Comparison of ENCODE assay signal across 13 cellular contexts in the genomic region with DNA sequence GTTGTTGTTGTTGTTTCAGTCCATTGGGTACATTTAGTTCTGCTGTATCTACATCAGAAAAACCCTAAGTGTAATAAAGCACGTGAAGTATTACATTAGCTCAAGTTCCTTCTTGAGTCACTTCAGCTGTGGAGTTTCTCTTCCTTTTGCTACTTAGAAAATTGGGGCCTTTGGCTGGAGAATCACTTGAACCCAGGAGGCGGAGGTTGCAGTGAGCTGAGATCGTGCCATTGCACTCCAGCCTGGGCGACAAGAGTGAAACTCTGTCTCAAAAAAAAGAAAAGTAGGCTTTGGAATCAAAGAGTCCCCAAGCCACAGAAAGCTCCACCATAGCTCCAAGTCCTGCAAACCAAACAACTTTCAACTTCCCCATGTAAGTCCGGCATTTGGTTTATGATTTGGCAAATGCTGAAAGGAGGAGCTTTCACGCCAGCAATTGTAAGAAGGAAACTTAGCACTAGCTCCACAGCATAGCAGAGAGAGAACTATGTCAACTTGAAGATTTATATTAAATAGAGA. TPM values are rescaled to one million over a fixed set of nuclear protein-coding genes. Genes with fewer than 3 reads are reported as not detected.
A peak's percentile ranks its signal among the peaks of the same experiment; 100 is the strongest.
DNase-seq lines count a peak whose midpoint lies in the region; ATAC-seq and TF ChIP-seq lines count a peak whose summit lies in the region.
"Had no signal": no experiment of that assay in that cellular context is flagged by ENCODE, and none has a peak within 500 bp of the region (broad histone marks: within the 10 kb centered on the region; RNA-seq: fewer than 3 reads in every experiment).

No MANE protein-coding gene starts in this region.

- ATAC-seq in GM23338 (no peak), left lung (peak; percentile 61), GM21528 (IDR thresholded peaks at IDR 0.05; ENCODE audit: low FRiP score, unreplicated experiment) (no peak)
- ATAC-seq: activated CD8-positive, alpha-beta T cell treated with anti-CD3 and anti-CD28 coated beads for 36 hours; foreskin keratinocyte had no signal

- H3K27ac Mint-ChIP-seq in GM23338 = no peak overlapping the region; the same call in none of the 2 replicates
- H3K27ac Mint-ChIP-seq: activated CD8-positive, alpha-beta T cell treated with anti-CD3 and anti-CD28 coated beads for 36 hours; activated naive CD8-positive, alpha-beta T cell treated with anti-CD3 and anti-CD28 coated beads, Interleukin-2, amount 10 ng/mL, durations not matched to agents 7 days and 5 days had no signal

- no peaks in the 10 kb centered on the region for H3K9me3 ChIP-seq in left lung
- no peaks in the 10 kb centered on the region for H3K9me3 ChIP-seq in thyroid gland
- no peaks in the 10 kb centered on the region for H3K9me3 ChIP-seq in tibial artery

- no peak overlapping the region for H3K27ac ChIP-seq in GM23338 (ENCODE audit: low read depth)
- peak overlapping the region; percentile 61 to 92 for H3K27ac ChIP-seq in left lung
- peak overlapping the region; percentile 83 to 90 (median 84) for H3K27ac ChIP-seq in thyroid gland
- peak overlapping the region in 1 of 2 donors; percentile 17 for H3K27ac ChIP-seq in tibial artery

- H3K4me3 ChIP-seq in GM23338 (no peak overlapping the region), left lung (no peak overlapping the region), thyroid gland (replicated peaks in 1 of 3) (no peak overlapping the region), tibial artery (no peak overlapping the region)

- DNase-seq in GM23338 (ENCODE audit: low spot score) (no peak), NAMALWA (ENCODE audit: low spot score) (peak; percentile 75), left lung (no peak), thyroid gland (no peak), GOT3 (lab: John Stamatoyannopoulos, UW) (no peak), tibial artery (no peak)
- DNase-seq: activated CD8-positive, alpha-beta T cell treated with anti-CD3 and anti-CD28 coated beads for 36 hours; activated naive CD8-positive, alpha-beta T cell treated with anti-CD3 and anti-CD28 coated beads, Interleukin-2, amount 10 ng/mL, durations not matched to agents 7 days and 5 days; cortex of kidney; DMS153; foreskin keratinocyte; NCI-H446 treated with DMSO at 0.1 percent for 48 hours had no signal

- H3K4me1 ChIP-seq in GM23338 (ENCODE audit: insufficient read depth) (peaks cover 16% of the 10 kb centered on the region), left lung (peaks cover 5 to 40% of the 10 kb centered on the region in 2 donors), thyroid gland (peaks cover 27 to 40% of the 10 kb centered on the region in 2 donors), tibial artery (peaks cover 0 to 20% (median 6%) of the 10 kb centered on the region in 4 donors)

- no peaks in the 10 kb centered on the region for H3K79me2 ChIP-seq in GM23338 (replicated peaks; ENCODE audit: insufficient read depth)

- H3K27me3 Mint-ChIP-seq in GM23338 (ENCODE audit: insufficient read depth, low read depth, poor library complexity) = no peaks in the 10 kb centered on the region

- no peaks in the 10 kb centered on the region; the same call in 2 of the 3 replicates for H3K9me3 Mint-ChIP-seq in GM23338
- H3K9me3 Mint-ChIP-seq: activated CD8-positive, alpha-beta T cell treated with anti-CD3 and anti-CD28 coated beads for 36 hours; activated naive CD8-positive, alpha-beta T cell treated with anti-CD3 and anti-CD28 coated beads, Interleukin-2, amount 10 ng/mL, durations not matched to agents 7 days and 5 days had no signal

- no peaks in the 10 kb centered on the region for H4K20me1 ChIP-seq in GM23338 (replicated peaks; ENCODE audit: insufficient read depth)

- H3K36me3 Mint-ChIP-seq in GM23338 (ENCODE audit: low read depth) = no peaks in the 10 kb centered on the region
- H3K36me3 Mint-ChIP-seq: activated naive CD8-positive, alpha-beta T cell treated with anti-CD3 and anti-CD28 coated beads, Interleukin-2, amount 10 ng/mL, durations not matched to agents 7 days and 5 days had no signal

- H3K36me3 ChIP-seq in GM23338 (ENCODE audit: insufficient read depth) = no peaks in the 10 kb centered on the region
- H3K36me3 ChIP-seq in left lung = no peaks in the 10 kb centered on the region
- H3K36me3 ChIP-seq in thyroid gland = no peaks in the 10 kb centered on the region
- H3K36me3 ChIP-seq in tibial artery = no peaks in the 10 kb centered on the region

- intact Hi-C loops in left lung (cut with DNase I) = loop anchor here in 1 of 2 donors (10.0 kb wide), 1 partner anchor 164 kb away; no protein-coding TSS in a partner anchor
- intact Hi-C loops in thyroid gland (cut with DNase I) = loop anchor here (10.0 kb wide), 1 partner anchor 54 kb away; a partner anchor contains a TSS
- intact Hi-C loops in tibial artery (cut with DNase I; ENCODE audit: low total_unique reads) = no loop called here

- H3K4me1 Mint-ChIP-seq in GM23338 = peaks cover 29% of the 10 kb centered on the region

- H3K4me3 Mint-ChIP-seq in GM23338 = no peak overlapping the region
- H3K4me3 Mint-ChIP-seq: activated CD8-positive, alpha-beta T cell treated with anti-CD3 and anti-CD28 coated beads for 36 hours; activated naive CD8-positive, alpha-beta T cell treated with anti-CD3 and anti-CD28 coated beads, Interleukin-2, amount 10 ng/mL, durations not matched to agents 7 days and 5 days had no signal

- no peak overlapping the region for H3K4me2 ChIP-seq in GM23338

- TF ChIP-seq CTCF in GM23338 (conservative IDR thresholded peaks at IDR 0.05; ENCODE audit: low read depth in 2 of 2) (no peak), left lung (IDR thresholded peaks at IDR 0.05) (no peak), thyroid gland (IDR thresholded peaks at IDR 0.05) (no peak), tibial artery (IDR thresholded peaks at IDR 0.05) (no peak)

- no peaks in the 10 kb centered on the region for H3K27me3 ChIP-seq in GM23338 (ENCODE audit: insufficient read depth)
- no peaks in the 10 kb centered on the region for H3K27me3 ChIP-seq in left lung
- no peaks in the 10 kb centered on the region for H3K27me3 ChIP-seq in thyroid gland
- no peaks in the 10 kb centered on the region for H3K27me3 ChIP-seq in tibial artery
- H3K27me3 ChIP-seq: foreskin keratinocyte had no signal

- TF ChIP-seq POLR2A in thyroid gland (IDR thresholded peaks at IDR 0.05) = no peak

- no peaks in the 10 kb centered on the region for H3F3A ChIP-seq in GM23338 (replicated peaks; ENCODE audit: low read depth)

- WGBS in thyroid gland, 2 donors = 45 to 59% methylated on average over 6 of the region's 6 CpGs

- peak overlapping the region; percentile 53; the same call in 1 of the 2 replicates for H2AFZ ChIP-seq in GM23338

- H3K9me2 ChIP-seq in GM23338 (ENCODE audit: insufficient read depth) = no peaks in the 10 kb centered on the region

RNA-seq across cellular contexts. Expression of a gene that starts 56.5 kb away (rescaled TPM):
- 8.0 and 9.0 TPM in 2 replicates for total RNA-seq in GM23338 (2014; rRNA removed; shearing (Covaris generic))
- polyA plus RNA-seq in GM23338 (2016; fragmentation: Nextera tagmentation; extraction: Ambion mirVana) = 3.2 and 4.2 TPM in 2 replicates
- total RNA-seq in left lung (10 to 100 TPM; 60.4 to 74.8 TPM), thyroid gland (100 to 1,000 TPM in 2 of 4 donors, 10 to 100 TPM in 2; 67.3 to 143 (median 114) TPM)
